In genomic region chr12:54377797-54378515, GRCh38 we compare ENCODE assay signal across 13 cellular contexts. TPM values are rescaled to one million over a fixed set of nuclear protein-coding genes. Genes with fewer than 3 reads are reported as not detected.
DNase-seq lines count a peak whose midpoint lies in the region; ATAC-seq and TF ChIP-seq lines count a peak whose summit lies in the region.
"Had no signal": no experiment of that assay in that cellular context is flagged by ENCODE, and none has a peak within 500 bp of the region (broad histone marks: within the 10 kb centered on the region; RNA-seq: fewer than 3 reads in every experiment).

No MANE protein-coding gene starts in this region.

- no peak overlapping the region for H2AFZ ChIP-seq in GM23338

- no peaks in the 10 kb centered on the region for H3K9me3 ChIP-seq in gastrocnemius medialis
- H3K9me3 ChIP-seq: pancreas, SJCRH30 had no signal

- POLR2A ChIA-PET in RWPE1 (lab: Yijun Ruan, JAX; ENCODE audit: low non-redundant PET), result no interaction called here

- CTCF ChIA-PET in RWPE1 (lab: Yijun Ruan, JAX), result interaction anchor here (0.5 kb wide), 1 partner anchor 71 kb away, joined by 3 read pairs; no protein-coding TSS in a partner anchor

- peaks cover 22% of the 10 kb centered on the region for H3K27me3 Mint-ChIP-seq in GM23338 (ENCODE audit: insufficient read depth, low read depth, poor library complexity)

- peak overlapping the region; percentile 82 for H3K4me3 Mint-ChIP-seq in GM23338

- TF ChIP-seq CTCF in GM23338 (conservative IDR thresholded peaks at IDR 0.05; ENCODE audit: low read depth in 2 of 2), result no peak
- TF ChIP-seq CTCF in RWPE1 (conservative IDR thresholded peaks at IDR 0.05; ENCODE audit: low read depth), result no peak
- TF ChIP-seq CTCF in fibroblast of the aortic adventitia (IDR thresholded peaks at IDR 0.05; ENCODE audit: insufficient read depth, low read length), result no peak
- no peak for TF ChIP-seq CTCF in gastrocnemius medialis (IDR thresholded peaks at IDR 0.05 in 4 of 5, conservative IDR thresholded peaks at IDR 0.05 in 1 of 5)

- H3K36me3 ChIP-seq in GM23338 (ENCODE audit: insufficient read depth) (peaks cover 5% of the 10 kb centered on the region; the same call in 1 of the 2 replicates), gastrocnemius medialis (no peaks in the 10 kb centered on the region)
- H3K36me3 ChIP-seq: pancreas, SJCRH30 had no signal

- H3K79me2 ChIP-seq in GM23338 (replicated peaks; ENCODE audit: insufficient read depth), result no peaks in the 10 kb centered on the region

- peak overlapping the region; percentile 60; the same call in 1 of the 2 replicates for H3K4me3 ChIP-seq in GM23338
- H3K4me3 ChIP-seq in fibroblast of the aortic adventitia (ENCODE audit: low read depth, low read length), result peak overlapping the region; percentile 65
- peak overlapping the region in 3 of 4 donors; percentile 44 to 56 (median 46) for H3K4me3 ChIP-seq in gastrocnemius medialis

- H3K27me3 ChIP-seq in GM23338 (ENCODE audit: insufficient read depth) (peaks cover 17% of the 10 kb centered on the region; the same call in 1 of the 2 replicates), gastrocnemius medialis (no peaks in the 10 kb centered on the region)
- H3K27me3 ChIP-seq: pancreas, SJCRH30 had no signal

- peak overlapping the region; percentile 97; the same call in 1 of the 2 replicates for H3K4me2 ChIP-seq in GM23338

- no peak for TF ChIP-seq POLR2A in gastrocnemius medialis (IDR thresholded peaks at IDR 0.05)

- H3K4me1 ChIP-seq in GM23338 (ENCODE audit: insufficient read depth) (peaks cover 11% of the 10 kb centered on the region), gastrocnemius medialis (peaks cover 29 to 44% of the 10 kb centered on the region in 2 donors)
- H3K4me1 ChIP-seq: pancreas had no signal

- H3K36me3 Mint-ChIP-seq in GM23338 (ENCODE audit: low read depth), result peaks cover 18% of the 10 kb centered on the region

- no peak for ATAC-seq in GM23338
- no peak for ATAC-seq in gastrocnemius medialis
- ATAC-seq in sciatic nerve, result no peak
- ATAC-seq in HG02840 (IDR thresholded peaks at IDR 0.05; ENCODE audit: low FRiP score, unreplicated experiment), result no peak
- ATAC-seq: activated CD4-positive, CD25-positive, alpha-beta regulatory T cell treated with anti-CD3 and anti-CD28 coated beads, Interleukin-2, amount 50 U/mL, for 24 hours had no signal

- no peak for DNase-seq in GM23338 (ENCODE audit: low spot score)
- DNase-seq in RWPE1 (ENCODE audit: low spot score), result no peak
- no peak for DNase-seq in fibroblast of the aortic adventitia (ENCODE audit: low read depth)
- no peak for DNase-seq in gastrocnemius medialis
- no peak for DNase-seq in sciatic nerve (ENCODE audit: low spot score)
- no peak for DNase-seq in DMS53 treated with DMSO at 0.1 percent for 48 hours (lab: John Stamatoyannopoulos, UW; ENCODE audit: unreplicated experiment)
- DNase-seq: NCI-H1105 treated with DMSO at 0.1 percent for 48 hours; SJCRH30; stimulated activated CD4-positive, alpha-beta T cell treated with anti-CD3 and anti-CD28 coated beads, Interleukin-2, amount 100 ng/mL, for 48 hours had no signal

- intact Hi-C loops in gastrocnemius medialis (cut with DNase I; ENCODE audit: low total_unique reads) (loop anchor here (10.0 kb wide), 1 partner anchor 653 kb away; the partner anchor contains the start of gene CALCOCO1), sciatic nerve (cut with DNase I) (no loop called here)

- H3K4me1 Mint-ChIP-seq in GM23338, result peaks cover 22% of the 10 kb centered on the region

- H3K9me2 ChIP-seq in GM23338 (ENCODE audit: insufficient read depth), result no peaks in the 10 kb centered on the region

- H3K9me3 Mint-ChIP-seq in GM23338, result no peaks in the 10 kb centered on the region

- H3F3A ChIP-seq in GM23338 (replicated peaks; ENCODE audit: low read depth), result no peaks in the 10 kb centered on the region; the same call in 1 of the 2 replicates

- no peak overlapping the region for H3K27ac ChIP-seq in GM23338 (ENCODE audit: low read depth)
- peak overlapping the region; percentile 39; the same call in 1 of the 2 replicates for H3K27ac ChIP-seq in RWPE1
- H3K27ac ChIP-seq in gastrocnemius medialis, result peak overlapping the region; percentile 66 to 80 (median 78)
- H3K27ac ChIP-seq: pancreas, SJCRH30 had no signal

- in situ Hi-C loops in gastrocnemius medialis (cut with MboI; ENCODE audit: low sequenced_read_pairs in 4 of 4), result no loop called here

- H4K20me1 ChIP-seq in GM23338 (replicated peaks; ENCODE audit: insufficient read depth), result no peaks in the 10 kb centered on the region; the same call in none of the 2 replicates

- no peak overlapping the region for H3K27ac Mint-ChIP-seq in GM23338

TF ChIP-seq in GM23338, 12 proteins besides CTCF, POLR2A, EP300 and RAD21 (continues in another document):
- no peak for TF ChIP-seq ZNF462 (CRISPR knock-in tag; IDR thresholded peaks at IDR 0.05)

RNA-seq across cellular contexts. Expression of gene ZNF385A, which starts 6.6 kb away (rescaled TPM):
- total RNA-seq in GM23338 (2014; rRNA removed; shearing (Covaris generic)), result 10.9 and 22.3 TPM in 2 replicates
- 19.6 and 21.7 TPM in 2 replicates for polyA plus RNA-seq in GM23338 (2016; fragmentation: Nextera tagmentation; extraction: Ambion mirVana)
- total RNA-seq in fibroblast of the aortic adventitia (ENCODE audit: low replicate concordance), result 0.99 and 1.6 TPM in 2 replicates
- total RNA-seq in gastrocnemius medialis, result 10 to 100 TPM in 3 of 4 donors, 1 to 10 TPM in 1; 3.3 to 21.0 (median 18.3) TPM
- total RNA-seq in sciatic nerve, result 12.0 TPM

RNA-seq across cellular contexts. Expression of gene GPR84, which starts 13.7 kb away (rescaled TPM):
- total RNA-seq in GM23338 (2014; rRNA removed; shearing (Covaris generic)), result not detected in 2 replicates
- not detected in 2 replicates for polyA plus RNA-seq in GM23338 (2016; fragmentation: Nextera tagmentation; extraction: Ambion mirVana)
- total RNA-seq in fibroblast of the aortic adventitia (ENCODE audit: low replicate concordance) (not detected in 2 replicates), gastrocnemius medialis (under 1 TPM in 2 of 4 donors, not detected in 2; 0.49 to 0.51 TPM), sciatic nerve (0.53 TPM)
- total RNA-seq: HT-29, SJCRH30 had no signal

RNA-seq across cellular contexts. Expression of gene ITGA5, which starts 41.1 kb away (rescaled TPM):
- total RNA-seq in GM23338 (2014; rRNA removed; shearing (Covaris generic)), result 23.7 and 24.2 TPM in 2 replicates
- polyA plus RNA-seq in GM23338 (2016; fragmentation: Nextera tagmentation; extraction: Ambion mirVana), result 5.9 and 7.3 TPM in 2 replicates
- total RNA-seq in fibroblast of the aortic adventitia (ENCODE audit: low replicate concordance), result 51.1 and 239 TPM in 2 replicates
- total RNA-seq in gastrocnemius medialis, result 10 to 100 TPM; 26.5 to 34.1 (median 30.9) TPM
- 82.3 TPM for total RNA-seq in sciatic nerve
- total RNA-seq: HT-29 had no signal

RNA-seq across cellular contexts. Expression of gene COPZ1, which starts 53.0 kb away (rescaled TPM):
- 72.5 and 91.2 TPM in 2 replicates for total RNA-seq in GM23338 (2014; rRNA removed; shearing (Covaris generic))
- 72.7 and 79.9 TPM in 2 replicates for polyA plus RNA-seq in GM23338 (2016; fragmentation: Nextera tagmentation; extraction: Ambion mirVana)
- total RNA-seq in fibroblast of the aortic adventitia (ENCODE audit: low replicate concordance), result 59.7 and 139 TPM in 2 replicates
- 100 to 1,000 TPM in 2 of 4 donors, 10 to 100 TPM in 2; 91.8 to 145 (median 107) TPM for total RNA-seq in gastrocnemius medialis
- total RNA-seq in sciatic nerve, result 72.5 TPM
